In genomic region chr15:98883504-98883903, GRCh38 we compare ENCODE assay signal across 2 cellular contexts.
TF ChIP-seq lines count a peak whose summit lies in the region.

No MANE protein-coding gene starts in this region.

TF ChIP-seq in A549, 52 proteins besides CTCF, POLR2A, EP300 and RAD21:
- TF ChIP-seq SREBF2 (IDR thresholded peaks at IDR 0.05) (no peak), NR3C1 (IDR thresholded peaks at IDR 0.05) (no peak), JUN (IDR thresholded peaks at IDR 0.05) (no peak)

TF ChIP-seq in IMR-90, 13 proteins besides CTCF, POLR2A, EP300 and RAD21:
- TF ChIP-seq RFX5 (IDR thresholded peaks at IDR 0.05; ENCODE audit: low read depth, low read length) (no peak), BHLHE40 (IDR thresholded peaks at IDR 0.05; ENCODE audit: low read depth, low read length) (no peak), MXI1 (IDR thresholded peaks at IDR 0.05; ENCODE audit: borderline replicate concordance, low read depth, low read length) (no peak), MAZ (IDR thresholded peaks at IDR 0.05; ENCODE audit: borderline replicate concordance, low read depth, low read length) (no peak), ELK1 (IDR thresholded peaks at IDR 0.05; ENCODE audit: borderline replicate concordance, low read depth, low read length) (no peak), NFE2L2 (IDR thresholded peaks at IDR 0.05; ENCODE audit: low read depth, low read length) (no peak), CHD1 (IDR thresholded peaks at IDR 0.05; ENCODE audit: low read depth, low read length) (no peak), RCOR1 (IDR thresholded peaks at IDR 0.05; ENCODE audit: insufficient replicate concordance, low read length) (no peak), CEBPB (IDR thresholded peaks at IDR 0.05; ENCODE audit: low read depth, low read length) (no peak), USF2 (IDR thresholded peaks at IDR 0.05; ENCODE audit: low read depth, low read length) (no peak), FOS (IDR thresholded peaks at IDR 0.05; ENCODE audit: low read depth, low read length) (no peak)
